ENCODE assay signal across 28 cellular contexts in the genomic region with DNA sequence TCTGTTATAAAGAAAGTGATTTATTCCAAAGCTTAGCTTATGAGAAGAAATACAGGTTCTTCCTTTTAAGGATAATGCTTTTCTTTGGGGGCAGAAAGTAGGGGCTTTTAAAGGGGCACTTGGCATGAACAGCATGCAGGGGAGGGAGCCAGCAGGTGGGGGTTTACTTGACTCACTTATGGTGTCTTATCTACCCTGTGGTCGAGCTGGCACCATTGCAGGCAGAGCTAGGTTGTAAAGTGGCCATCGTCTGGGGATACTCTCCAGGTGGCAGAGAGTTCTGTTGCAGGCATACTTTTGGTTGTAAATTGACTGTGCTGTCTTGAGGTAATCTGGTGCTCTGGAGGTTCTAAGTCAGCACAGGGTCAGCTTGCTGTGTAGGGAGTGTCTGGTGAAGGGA. TPM values are rescaled to one million over a fixed set of nuclear protein-coding genes. Genes with fewer than 3 reads are reported as not detected.
DNase-seq lines count a peak whose midpoint lies in the region; ATAC-seq, FAIRE-seq and TF ChIP-seq lines count a peak whose summit lies in the region.
"Had no signal": no experiment of that assay in that cellular context is flagged by ENCODE, and none has a peak within 500 bp of the region (broad histone marks: within the 10 kb centered on the region; RNA-seq: fewer than 3 reads in every experiment).

No MANE protein-coding gene starts in this region.

- H3K27me3 Mint-ChIP-seq in glutamatergic neuron (ENCODE audit: unreplicated experiment) = no peaks in the 10 kb centered on the region
- H3K27me3 Mint-ChIP-seq: activated CD4-positive, alpha-beta T cell treated with anti-CD3 and anti-CD28 coated beads, Interleukin-2, amount 10 ng/mL, durations not matched to agents 24 days and 14 days; activated naive CD8-positive, alpha-beta T cell treated with anti-CD3 and anti-CD28 coated beads, Interleukin-2, amount 50 U/mL, for 24 hours; activated T-cell treated with anti-CD3 and anti-CD28 coated beads, Interleukin-2, amount 50 U/mL, for 24 hours; stimulated activated naive CD8-positive, alpha-beta T cell treated with anti-CD3 and anti-CD28 coated beads, Interleukin-15, Interleukin-2, amounts not matched to agents 100 ng/mL and 50 ng/mL, for 24 hours had no signal

- TF ChIP-seq EP300 in HepG2 (IDR thresholded peaks at IDR 0.05; ENCODE audit: low read depth in 2 of 2, low read length in 2 of 2) (no peak), HepG2 (CRISPR knock-in tag; IDR thresholded peaks at IDR 0.05; ENCODE audit: borderline replicate concordance) (no peak)

- H3K4me1 ChIP-seq in HepG2 (ENCODE audit: insufficient read depth, low read length) (peaks cover 65% of the 10 kb centered on the region), right lobe of liver (peaks cover 0 to 8% (median 0%) of the 10 kb centered on the region in 4 donors)
- H3K4me1 ChIP-seq: prostate gland had no signal

- ATAC-seq in HepG2 = no peak
- no peak for ATAC-seq in right lobe of liver
- ATAC-seq: activated naive CD8-positive, alpha-beta T cell treated with anti-CD3 and anti-CD28 coated beads, Interleukin-2, amount 50 U/mL, for 24 hours; GM12878 had no signal

- TF ChIP-seq CTCF in HepG2 (CRISPR knock-in tag; IDR thresholded peaks at IDR 0.05) (no peak), right lobe of liver (IDR thresholded peaks at IDR 0.05) (no peak), glutamatergic neuron (IDR thresholded peaks at IDR 0.05; ENCODE audit: partially characterized antibody, unreplicated experiment) (no peak)

- no peaks in the 10 kb centered on the region for H4K20me1 ChIP-seq in HepG2 (ENCODE audit: insufficient read depth, low read length)

- peak overlapping the region; percentile 61 for H3K4me3 Mint-ChIP-seq in glutamatergic neuron (ENCODE audit: unreplicated experiment)
- H3K4me3 Mint-ChIP-seq: activated CD4-positive, alpha-beta T cell treated with anti-CD3 and anti-CD28 coated beads, Interleukin-2, amount 10 ng/mL, durations not matched to agents 24 days and 14 days; activated naive CD8-positive, alpha-beta T cell treated with anti-CD3 and anti-CD28 coated beads, Interleukin-2, amount 50 U/mL, for 24 hours; activated T-cell treated with anti-CD3 and anti-CD28 coated beads, Interleukin-2, amount 50 U/mL, for 24 hours; immature natural killer cell; stimulated activated naive CD8-positive, alpha-beta T cell treated with anti-CD3 and anti-CD28 coated beads, Interleukin-15, Interleukin-2, amounts not matched to agents 100 ng/mL and 50 ng/mL, for 24 hours had no signal

- H3K27ac ChIP-seq in HepG2 (ENCODE audit: extremely low read length, insufficient read depth, low read length) (peak overlapping the region; percentile 63), right lobe of liver (no peak overlapping the region)
- H3K27ac ChIP-seq: WERI-Rb-1 had no signal

- H2AFZ ChIP-seq in HepG2 (ENCODE audit: low read length) = no peak overlapping the region

- H3K4me1 Mint-ChIP-seq in glutamatergic neuron (ENCODE audit: low read depth, unreplicated experiment) = peaks cover 24% of the 10 kb centered on the region

- H3K79me2 ChIP-seq in HepG2 (ENCODE audit: insufficient read depth, low read length) = no peaks in the 10 kb centered on the region

- in situ Hi-C loops in HepG2 (cut with HindIII; ENCODE audit: extremely low pct_ligation_motif_present, low pct_unique_long_range_greater_than_20kb) = no loop called here

- H3K36me3 ChIP-seq in HepG2 (replicated peaks in 1 of 2; ENCODE audit: control insufficient read depth in 1 of 2, insufficient read depth in 2 of 2, low read length in 2 of 2) (no peaks in the 10 kb centered on the region), right lobe of liver (no peaks in the 10 kb centered on the region)
- H3K36me3 ChIP-seq: prostate gland, tibial artery, WERI-Rb-1 had no signal

- 100% methylated on average over 2 of the region's 2 CpGs for WGBS in HepG2 (ENCODE audit: low lambda C conversion rate)
- 80% methylated on average over 1 of the region's 2 CpGs for WGBS in right lobe of liver (ENCODE audit: insufficient coverage, low coverage, low lambda C conversion rate, missing lambda C conversion rate)

- H3K27me3 ChIP-seq in HepG2 (ENCODE audit: control insufficient read depth in 1 of 2, insufficient read depth in 2 of 2, low read length in 2 of 2) (no peaks in the 10 kb centered on the region), right lobe of liver (no peaks in the 10 kb centered on the region)
- H3K27me3 ChIP-seq: dorsolateral prefrontal cortex, tibial artery had no signal

- DNase-seq in HepG2 (ENCODE audit: low spot score) = no peak
- no peak for DNase-seq in right lobe of liver
- DNase-seq in NCI-H69 (lab: John Stamatoyannopoulos, UW) = peak; percentile 40
- DNase-seq in glutamatergic neuron = no peak
- no peak for DNase-seq in kidney glomerular epithelial cell (lab: John Stamatoyannopoulos, UW)
- no peak for DNase-seq in activated CD8-positive, alpha-beta memory T cell treated with anti-CD3 and anti-CD28 coated beads for 24 hours
- DNase-seq in superior temporal gyrus (ENCODE audit: extremely low spot score) = no peak
- no peak for DNase-seq in OCI-M2 (lab: John Stamatoyannopoulos, UW; ENCODE audit: unreplicated experiment)
- DNase-seq: ACHN; activated CD4-positive, alpha-beta T cell treated with anti-CD3 and anti-CD28 coated beads, Interleukin-2, amount 10 ng/mL, durations not matched to agents 24 days and 14 days; activated naive CD8-positive, alpha-beta T cell treated with anti-CD3 and anti-CD28 coated beads, Interleukin-2, amount 50 U/mL, for 24 hours; activated T-cell treated with anti-CD3 and anti-CD28 coated beads, Interleukin-2, amount 50 U/mL, for 24 hours; Caco-2; cerebellar nuclear complex; dorsolateral prefrontal cortex; HCEC 1CT; hypothalamus; immature natural killer cell; NCI-H1105 treated with DMSO at 0.1 percent for 48 hours; NCI-H1930; NCI-H226; NCI-H748 treated with DMSO at 0.1 percent for 48 hours; stimulated activated CD4-positive, alpha-beta T cell treated with anti-CD3 and anti-CD28 coated beads, Interleukin-15, amount 100 ng/mL, for 24 hours; tibial artery; WERI-Rb-1 had no signal

- intact Hi-C loops in HepG2 (cut with micrococcal nuclease; ENCODE audit: unreplicated experiment) = loop anchor here (2.0 kb wide), 1 partner anchor 21 kb away; no protein-coding TSS in a partner anchor
- intact Hi-C loops in right lobe of liver (cut with DNase I) = no loop called here

- no peak overlapping the region for H3K4me3 ChIP-seq in HepG2 (replicated peaks in 1 of 3; ENCODE audit: insufficient read depth in 1 of 3, low read depth in 2 of 3, low read length in 3 of 3)
- no peak overlapping the region for H3K4me3 ChIP-seq in right lobe of liver
- H3K4me3 ChIP-seq: dorsolateral prefrontal cortex, GM12878, tibial artery had no signal

- no peak for FAIRE-seq in HepG2 (lab: Jason Lieb, UNC)
- FAIRE-seq: GM12878 had no signal

- TF ChIP-seq RAD21 in HepG2 (CRISPR knock-in tag; IDR thresholded peaks at IDR 0.05) = no peak

- no peaks in the 10 kb centered on the region for H3K9me3 ChIP-seq in HepG2 (ENCODE audit: low read length)
- H3K9me3 ChIP-seq in right lobe of liver = no peaks in the 10 kb centered on the region
- H3K9me3 ChIP-seq: Caco-2, prostate gland, tibial artery had no signal

- no peak overlapping the region for H3K4me2 ChIP-seq in HepG2 (ENCODE audit: low read depth, low read length)

- POLR2A ChIA-PET in HepG2 (lab: Yijun Ruan, JAX) = interaction anchor here (4.9 kb wide), 1 partner anchor 27 kb away, joined by 64 read pairs; a partner anchor contains a TSS

- no peak overlapping the region for H3K9ac ChIP-seq in HepG2 (ENCODE audit: insufficient read depth, low read depth, low read length)

- CTCF ChIA-PET in HepG2 (lab: Yijun Ruan, JAX; ENCODE audit: low intra/inter-chr PET ratio, low total read pairs) = no interaction called here

- H3K9me3 Mint-ChIP-seq in glutamatergic neuron (ENCODE audit: unreplicated experiment) = peaks cover 6% of the 10 kb centered on the region
- H3K9me3 Mint-ChIP-seq: activated T-cell treated with anti-CD3 and anti-CD28 coated beads, Interleukin-2, amount 50 U/mL, for 24 hours; immature natural killer cell had no signal

- H3K36me3 Mint-ChIP-seq in glutamatergic neuron (ENCODE audit: unreplicated experiment) = no peaks in the 10 kb centered on the region
- H3K36me3 Mint-ChIP-seq: immature natural killer cell had no signal

- no TSS peak for BruUV-seq in HepG2 (replicated peaks; lab: Mats Ljungman, UMichigan)

- TF ChIP-seq POLR2A in HepG2 (IDR thresholded peaks at IDR 0.05; ENCODE audit: insufficient read depth in 1 of 2, low read depth in 2 of 2, low read length in 2 of 2) = no peak
- TF ChIP-seq POLR2A in right lobe of liver (IDR thresholded peaks at IDR 0.05) = no peak

- H3K27ac Mint-ChIP-seq in glutamatergic neuron (ENCODE audit: unreplicated experiment) = peak overlapping the region; percentile 78
- H3K27ac Mint-ChIP-seq: activated CD4-positive, alpha-beta T cell treated with anti-CD3 and anti-CD28 coated beads, Interleukin-2, amount 10 ng/mL, durations not matched to agents 24 days and 14 days; activated naive CD8-positive, alpha-beta T cell treated with anti-CD3 and anti-CD28 coated beads, Interleukin-2, amount 50 U/mL, for 24 hours; immature natural killer cell; stimulated activated naive CD8-positive, alpha-beta T cell treated with anti-CD3 and anti-CD28 coated beads, Interleukin-15, Interleukin-2, amounts not matched to agents 100 ng/mL and 50 ng/mL, for 24 hours had no signal

RNA-seq across cellular contexts. Expression of a gene that starts 26.3 kb away (rescaled TPM):
- total RNA-seq in HepG2 (2016; rRNA removed; fragmentation: Illumina TruSeq; extraction: Trizol) (55.0 and 55.5 TPM in 2 replicates), right lobe of liver (10 to 100 TPM; 19.0 to 34.7 (median 28.2) TPM), glutamatergic neuron (ENCODE audit: unreplicated experiment) (168 TPM)
- total RNA-seq in HepG2 (2016; cell fraction: cytosol; rRNA removed; fragmentation: Illumina TruSeq; extraction: Trizol; ENCODE audit: low read depth) = 9.5 and 10.7 TPM in 2 replicates
- total RNA-seq in HepG2 (2016; cell fraction: insoluble cytoplasmic fraction; rRNA removed; fragmentation: Illumina TruSeq; extraction: Trizol) = 56.9 and 60.9 TPM in 2 replicates
- total RNA-seq in HepG2 (2016; cell fraction: membrane; rRNA removed; fragmentation: Illumina TruSeq; extraction: Trizol) = 23.2 and 23.9 TPM in 2 replicates
- total RNA-seq in HepG2 (2016; cell fraction: nucleus; rRNA removed; fragmentation: Illumina TruSeq; extraction: Trizol) = 81.6 and 82.4 TPM in 2 replicates
- polyA plus RNA-seq in HepG2 (2011; rRNA removed) = 45.9 and 50.9 TPM in 2 replicates
- polyA plus RNA-seq in HepG2 (2011; cell fraction: cytosol; rRNA removed) = 18.4 and 29.0 TPM in 2 replicates
- polyA plus RNA-seq in HepG2 (2011; cell fraction: nucleus; rRNA removed) = 34.1 and 35.0 TPM in 2 replicates
- polyA plus RNA-seq in HepG2 (2012) = 40.2 and 62.6 TPM in 2 replicates
- polyA plus RNA-seq in HepG2 (2016; cell fraction: cytosol; fragmentation: Illumina TruSeq; extraction: Trizol; ENCODE audit: low read depth) = 5.7 and 6.2 TPM in 2 replicates
- 46.7 and 52.1 TPM in 2 replicates for polyA plus RNA-seq in HepG2 (2016; cell fraction: insoluble cytoplasmic fraction; fragmentation: Illumina TruSeq; extraction: Trizol; ENCODE audit: low read depth)
- polyA plus RNA-seq in HepG2 (2016; cell fraction: membrane; fragmentation: Illumina TruSeq; extraction: Trizol; ENCODE audit: low read depth) = 11.7 and 12.5 TPM in 2 replicates
- 75.5 and 78.6 TPM in 2 replicates for polyA plus RNA-seq in HepG2 (2016; cell fraction: nucleus; fragmentation: Illumina TruSeq; extraction: Trizol; ENCODE audit: insufficient read depth, low read depth)
- 25.6 and 26.3 TPM in 2 replicates for polyA minus RNA-seq in HepG2 (2011; rRNA and poly(A)+ RNA removed; ENCODE audit: low replicate concordance)
- 18.1 and 20.8 TPM in 2 replicates for polyA minus RNA-seq in HepG2 (2011; cell fraction: cytosol; rRNA and poly(A)+ RNA removed)
- polyA minus RNA-seq in HepG2 (2011; cell fraction: nucleus; rRNA and poly(A)+ RNA removed) = 140 and 146 TPM in 2 replicates

RNA-seq across cellular contexts. Expression of a gene that starts 56.8 kb away (rescaled TPM):
- total RNA-seq in HepG2 (2016; rRNA removed; fragmentation: Illumina TruSeq; extraction: Trizol) = 0.62 and 1.2 TPM in 2 replicates
- total RNA-seq in HepG2 (2016; cell fraction: cytosol; rRNA removed; fragmentation: Illumina TruSeq; extraction: Trizol; ENCODE audit: low read depth) = 0.10 and 0.26 TPM in 2 replicates
- 0.49 and 1.2 TPM in 2 replicates for total RNA-seq in HepG2 (2016; cell fraction: insoluble cytoplasmic fraction; rRNA removed; fragmentation: Illumina TruSeq; extraction: Trizol)
- 0.28 and 0.83 TPM in 2 replicates for total RNA-seq in HepG2 (2016; cell fraction: membrane; rRNA removed; fragmentation: Illumina TruSeq; extraction: Trizol)
- 2.8 and 3.6 TPM in 2 replicates for total RNA-seq in HepG2 (2016; cell fraction: nucleus; rRNA removed; fragmentation: Illumina TruSeq; extraction: Trizol)
- 1.3 and 1.4 TPM in 2 replicates for polyA plus RNA-seq in HepG2 (2011; rRNA removed)
- polyA plus RNA-seq in HepG2 (2011; cell fraction: cytosol; rRNA removed) = 0.09 and 0.18 TPM in 2 replicates
- polyA plus RNA-seq in HepG2 (2011; cell fraction: nucleus; rRNA removed) = 2.3 and 3.4 TPM in 2 replicates
- 0.97 and 2.1 TPM in 2 replicates for polyA plus RNA-seq in HepG2 (2012)
- 0.11 and 0.19 TPM in 2 replicates for polyA plus RNA-seq in HepG2 (2016; cell fraction: cytosol; fragmentation: Illumina TruSeq; extraction: Trizol; ENCODE audit: low read depth)
- polyA plus RNA-seq in HepG2 (2016; cell fraction: insoluble cytoplasmic fraction; fragmentation: Illumina TruSeq; extraction: Trizol; ENCODE audit: low read depth) = 0.66 and 1.6 TPM in 2 replicates
- 0.25 and 0.36 TPM in 2 replicates for polyA plus RNA-seq in HepG2 (2016; cell fraction: membrane; fragmentation: Illumina TruSeq; extraction: Trizol; ENCODE audit: low read depth)
- 10.1 and 12.3 TPM in 2 replicates for polyA plus RNA-seq in HepG2 (2016; cell fraction: nucleus; fragmentation: Illumina TruSeq; extraction: Trizol; ENCODE audit: insufficient read depth, low read depth)
- 0.49 TPM in 1 of 2 replicates, not detected in the other for polyA minus RNA-seq in HepG2 (2011; rRNA and poly(A)+ RNA removed; ENCODE audit: low replicate concordance)
- not detected in 2 replicates for polyA minus RNA-seq in HepG2 (2011; cell fraction: cytosol; rRNA and poly(A)+ RNA removed)
- 5.8 and 6.1 TPM in 2 replicates for polyA minus RNA-seq in HepG2 (2011; cell fraction: nucleus; rRNA and poly(A)+ RNA removed)
- 1 to 10 TPM in 5 of 6 experiments, under 1 TPM in 1; 0.81 to 5.0 (median 2.4) TPM for total RNA-seq in right lobe of liver
- total RNA-seq in glutamatergic neuron (ENCODE audit: unreplicated experiment) = 2.8 TPM
